Comparison of ENCODE assay signal across 14 cellular contexts in the genomic region with DNA sequence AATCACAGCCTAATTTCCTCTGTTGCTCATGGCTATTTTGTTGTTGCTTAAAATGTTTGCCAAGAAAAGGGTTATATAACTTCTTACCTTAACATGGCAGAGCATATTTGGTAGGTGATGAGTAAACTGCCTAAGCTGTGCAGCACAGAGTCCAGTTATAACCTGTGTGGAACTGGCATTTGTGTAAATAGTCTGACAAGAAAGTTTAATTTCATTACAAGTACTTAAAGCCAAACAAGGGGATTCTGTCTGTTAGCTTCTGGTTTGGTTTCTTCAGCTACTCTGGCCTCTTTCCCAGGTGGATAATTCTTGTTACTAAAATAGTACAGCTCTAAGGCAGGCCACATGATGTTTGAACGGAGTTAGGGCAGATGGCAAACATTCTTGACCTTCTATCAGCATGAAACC.
DNase-seq lines count a peak whose midpoint lies in the region; ATAC-seq, FAIRE-seq and TF ChIP-seq lines count a peak whose summit lies in the region.
"Had no signal": no experiment of that assay in that cellular context is flagged by ENCODE, and none has a peak within 500 bp of the region (broad histone marks: within the 10 kb centered on the region; RNA-seq: fewer than 3 reads in every experiment).

No MANE protein-coding gene starts in this region.

- H3K9me3 ChIP-seq in A549, result no peaks in the 10 kb centered on the region
- H3K9me3 ChIP-seq in Karpas-422 (ENCODE audit: low read length), result no peaks in the 10 kb centered on the region
- H3K9me3 ChIP-seq: suprapubic skin had no signal

- no peak overlapping the region for H3K9ac ChIP-seq in Karpas-422 (ENCODE audit: low read length)

- DNase-seq in A549 (ENCODE audit: low read depth in 1 of 2, low spot score in 1 of 2), result no peak
- DNase-seq in NCI-H524 treated with DMSO at 0.1 percent for 48 hours (lab: John Stamatoyannopoulos, UW), result peak; percentile 88
- peak; percentile 88 for DNase-seq in fibroblast of gingiva (ENCODE audit: low read depth)
- DNase-seq in myocyte (ENCODE audit: low read depth), result peak; percentile 90
- DNase-seq in SKM-1 treated with dmso at 0.1 percent for 144 hours (lab: John Stamatoyannopoulos, UW; ENCODE audit: unreplicated experiment), result no peak
- DNase-seq in activated naive CD4-positive, alpha-beta T cell treated with anti-CD3 and anti-CD28 coated beads, Interleukin-2, amount 50 U/mL, for 72 hours (ENCODE audit: low spot score in 2 of 2), result no peak
- DNase-seq in Karpas-422, result no peak
- DNase-seq: activated CD4-positive, alpha-beta T cell treated with anti-CD3 and anti-CD28 coated beads for 48 hours; activated gamma-delta T cell; NCI-H774 had no signal

- no peak for TF ChIP-seq POLR2A in A549 (IDR thresholded peaks at IDR 0.05; ENCODE audit: low read length)

- no peaks in the 10 kb centered on the region for H3K9me2 ChIP-seq in Karpas-422 (replicated peaks; ENCODE audit: insufficient read depth, low read length)

- POLR2A ChIA-PET in A549 (lab: Yijun Ruan, JAX), result no interaction called here

- WGBS in A549 (ENCODE audit: missing lambda C conversion rate), result 5% methylated on average over 1 of the region's 1 CpG

- no peaks in the 10 kb centered on the region for H4K20me1 ChIP-seq in Karpas-422 (ENCODE audit: insufficient read depth, low read depth, low read length)

- H2AFZ ChIP-seq in Karpas-422 (ENCODE audit: low read length), result no peak overlapping the region

- no peaks in the 10 kb centered on the region for H3K79me2 ChIP-seq in Karpas-422 (ENCODE audit: low read length)

- no peak for TF ChIP-seq RAD21 in A549 (conservative IDR thresholded peaks at IDR 0.05 in 1 of 2, IDR thresholded peaks at IDR 0.05 in 1 of 2)

- ATAC-seq in A549 (peak; percentile 58 to 67; a peak in 4 of 6 replicates), HG03045 (IDR thresholded peaks at IDR 0.05; ENCODE audit: unreplicated experiment) (no peak)
- no peak for ATAC-seq in activated naive CD4-positive, alpha-beta T cell treated with anti-CD3 and anti-CD28 coated beads, Interleukin-2, amount 50 U/mL, for 72 hours

- H3K27ac ChIP-seq in A549, result peak overlapping the region; percentile 34 to 87; a peak in 5 of 6 replicates
- no peak overlapping the region for H3K27ac ChIP-seq in Karpas-422 (ENCODE audit: low read length)
- H3K27ac ChIP-seq: suprapubic skin had no signal

- H3K27me3 ChIP-seq in Karpas-422 (ENCODE audit: low read length), result no peaks in the 10 kb centered on the region
- H3K27me3 ChIP-seq: suprapubic skin had no signal

- peak overlapping the region; percentile 34 for H3K4me2 ChIP-seq in A549
- H3K4me2 ChIP-seq in Karpas-422 (ENCODE audit: low read depth, low read length, poor library complexity, severe bottlenecking), result no peak overlapping the region

- no peak overlapping the region for H3K27ac Mint-ChIP-seq in activated naive CD4-positive, alpha-beta T cell treated with anti-CD3 and anti-CD28 coated beads, Interleukin-2, amount 50 U/mL, for 72 hours
- H3K27ac Mint-ChIP-seq: progenitor cell of endocrine pancreas had no signal

- FAIRE-seq in A549 (lab: Jason Lieb, UNC), result no peak
- FAIRE-seq: colon had no signal

- H3K4me1 ChIP-seq in A549 (peaks cover 41% of the 10 kb centered on the region), Karpas-422 (ENCODE audit: low read length) (no peaks in the 10 kb centered on the region)

- CTCF ChIA-PET in A549 (lab: Yijun Ruan, JAX), result interaction anchor here (1.0 to 1.6 kb wide), 2 partner anchors 9 to 14 kb away, joined by 3 read pairs; no protein-coding TSS in a partner anchor

- H3K9me3 Mint-ChIP-seq in activated naive CD4-positive, alpha-beta T cell treated with anti-CD3 and anti-CD28 coated beads, Interleukin-2, amount 50 U/mL, for 72 hours, result no peaks in the 10 kb centered on the region

- H3K36me3 Mint-ChIP-seq in activated naive CD4-positive, alpha-beta T cell treated with anti-CD3 and anti-CD28 coated beads, Interleukin-2, amount 50 U/mL, for 72 hours, result no peaks in the 10 kb centered on the region

- no peak for TF ChIP-seq CTCF in A549 (IDR thresholded peaks at IDR 0.05)

- H3K4me3 ChIP-seq in A549 (no peak overlapping the region), Karpas-422 (ENCODE audit: low read length) (no peak overlapping the region)
- H3K4me3 ChIP-seq: suprapubic skin had no signal

- no peak for TF ChIP-seq EP300 in A549 (IDR thresholded peaks at IDR 0.05)

- no peaks in the 10 kb centered on the region for H3K36me3 ChIP-seq in Karpas-422 (ENCODE audit: insufficient read depth, low read length)
- H3K36me3 ChIP-seq: suprapubic skin had no signal

TF ChIP-seq in A549, 52 proteins besides CTCF, POLR2A, EP300 and RAD21:
- TF ChIP-seq EHF (CRISPR knock-in tag; IDR thresholded peaks at IDR 0.05) (no peak), TP53 (CRISPR knock-in tag; IDR thresholded peaks at IDR 0.05) (no peak), FOSB (CRISPR knock-in tag; IDR thresholded peaks at IDR 0.05) (no peak), HOXB13 (CRISPR knock-in tag; IDR thresholded peaks at IDR 0.05; ENCODE audit: low read depth) (no peak), KDM5A (IDR thresholded peaks at IDR 0.05) (no peak), CHD4 (IDR thresholded peaks at IDR 0.05; ENCODE audit: borderline replicate concordance) (no peak), EHMT2 (IDR thresholded peaks at IDR 0.05; ENCODE audit: low read depth) (no peak), RCOR1 (IDR thresholded peaks at IDR 0.05; ENCODE audit: low read depth, low read length) (no peak), FOSL2 (IDR thresholded peaks at IDR 0.05) (no peak), FOSL2 (CRISPR knock-in tag; IDR thresholded peaks at IDR 0.05) (no peak), CBX8 (IDR thresholded peaks at IDR 0.05) (no peak), RARB (CRISPR knock-in tag; IDR thresholded peaks at IDR 0.05) (no peak)
- TF ChIP-seq, protein P1, sequence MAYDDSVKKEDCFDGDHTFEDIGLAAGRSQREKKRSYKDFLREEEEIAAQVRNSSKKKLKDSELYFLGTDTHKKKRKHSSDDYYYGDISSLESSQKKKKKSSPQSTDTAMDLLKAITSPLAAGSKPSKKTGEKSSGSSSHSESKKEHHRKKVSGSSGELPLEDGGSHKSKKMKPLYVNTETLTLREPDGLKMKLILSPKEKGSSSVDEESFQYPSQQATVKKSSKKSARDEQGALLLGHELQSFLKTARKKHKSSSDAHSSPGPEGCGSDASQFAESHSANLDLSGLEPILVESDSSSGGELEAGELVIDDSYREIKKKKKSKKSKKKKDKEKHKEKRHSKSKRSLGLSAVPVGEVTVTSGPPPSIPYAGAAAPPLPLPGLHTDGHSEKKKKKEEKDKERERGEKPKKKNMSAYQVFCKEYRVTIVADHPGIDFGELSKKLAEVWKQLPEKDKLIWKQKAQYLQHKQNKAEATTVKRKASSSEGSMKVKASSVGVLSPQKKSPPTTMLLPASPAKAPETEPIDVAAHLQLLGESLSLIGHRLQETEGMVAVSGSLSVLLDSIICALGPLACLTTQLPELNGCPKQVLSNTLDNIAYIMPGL (CRISPR knock-in tag; IDR thresholded peaks at IDR 0.05; ENCODE audit: borderline replicate concordance), result no peak
- TF ChIP-seq, protein P2, sequence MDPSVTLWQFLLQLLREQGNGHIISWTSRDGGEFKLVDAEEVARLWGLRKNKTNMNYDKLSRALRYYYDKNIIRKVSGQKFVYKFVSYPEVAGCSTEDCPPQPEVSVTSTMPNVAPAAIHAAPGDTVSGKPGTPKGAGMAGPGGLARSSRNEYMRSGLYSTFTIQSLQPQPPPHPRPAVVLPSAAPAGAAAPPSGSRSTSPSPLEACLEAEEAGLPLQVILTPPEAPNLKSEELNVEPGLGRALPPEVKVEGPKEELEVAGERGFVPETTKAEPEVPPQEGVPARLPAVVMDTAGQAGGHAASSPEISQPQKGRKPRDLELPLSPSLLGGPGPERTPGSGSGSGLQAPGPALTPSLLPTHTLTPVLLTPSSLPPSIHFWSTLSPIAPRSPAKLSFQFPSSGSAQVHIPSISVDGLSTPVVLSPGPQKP (IDR thresholded peaks at IDR 0.05; ENCODE audit: low read depth, low read length), result no peak
TF ChIP-seq in A549: peak in this region for 0.

Comparison
In these comparisons a context has a peak if more than half of its experiments do, and no peak if none do; other contexts are left out.
1. ATAC-seq: peak in A549 (2 of 2); none in activated naive CD4-positive, alpha-beta T cell treated with anti-CD3 and anti-CD28 coated beads, Interleukin-2, amount 50 U/mL, for 72 hours (0 of 2) and HG03045 (single experiment).
2. DNase-seq: peak in NCI-H524 treated with DMSO at 0.1 percent for 48 hours (single experiment), fibroblast of gingiva (single experiment) and myocyte (single experiment); none in A549 (0 of 2), SKM-1 treated with dmso at 0.1 percent for 144 hours (single experiment), activated naive CD4-positive, alpha-beta T cell treated with anti-CD3 and anti-CD28 coated beads, Interleukin-2, amount 50 U/mL, for 72 hours (0 of 2) and Karpas-422 (single experiment).